Comparison of ENCODE assay signal across 1 cellular context in the genomic region with DNA sequence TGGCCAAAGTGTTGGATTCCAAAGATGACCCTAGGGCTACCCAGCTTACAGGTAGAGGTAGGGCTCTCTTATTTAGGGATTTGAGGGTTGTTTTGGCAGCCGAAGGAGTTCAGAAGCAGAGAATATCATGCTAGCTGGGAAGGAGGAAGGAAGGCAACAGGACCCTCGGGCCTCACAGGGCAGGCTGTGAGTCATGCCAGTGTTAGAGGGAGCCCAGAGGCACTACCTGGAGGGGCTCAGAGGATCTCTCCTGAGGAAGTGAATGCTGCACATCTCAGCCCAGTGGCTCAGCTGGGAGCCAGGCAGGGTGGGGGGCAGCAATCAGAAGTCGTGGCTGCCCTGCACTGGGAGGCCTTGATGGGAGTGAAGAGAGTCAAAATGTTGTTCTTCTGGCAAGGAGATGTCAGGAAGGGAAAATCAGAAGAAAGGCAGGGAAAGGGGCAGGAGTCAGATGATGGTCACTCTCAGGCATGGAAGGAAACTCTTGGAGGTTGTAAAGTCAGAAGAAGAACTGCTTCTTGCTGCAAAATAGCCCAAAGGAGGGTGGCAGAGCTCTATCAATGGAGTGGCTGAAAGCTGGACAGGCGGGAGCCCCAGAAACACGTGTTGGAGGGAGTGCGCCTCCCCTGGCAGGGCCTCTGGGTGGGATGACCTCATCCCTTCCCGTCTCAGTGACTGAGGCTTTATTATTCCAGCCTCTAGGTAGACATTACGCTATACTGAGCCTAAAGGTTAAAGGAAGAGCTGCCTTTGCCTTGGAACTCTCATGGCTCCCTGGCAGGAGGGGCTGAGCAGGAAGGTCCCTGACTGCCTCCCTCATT.
A peak's percentile ranks its signal among the peaks of the same experiment; 100 is the strongest.
TF ChIP-seq lines count a peak whose summit lies in the region.

No MANE protein-coding gene starts in this region.

TF ChIP-seq in H1, 55 proteins besides CTCF, POLR2A, EP300 and RAD21:
- TF ChIP-seq TAF7 (optimal IDR thresholded peaks at IDR 0.05; ENCODE audit: borderline replicate concordance, low read depth, low read length) (no peak), CHD2 (IDR thresholded peaks at IDR 0.05; ENCODE audit: low read length) (no peak), MAX (IDR thresholded peaks at IDR 0.05) (0 out of 2 replicates have a peak, but pooled peaks have one; percentile 27), E2F6 (IDR thresholded peaks at IDR 0.05) (peak; percentile 62; the same call in 1 of the 2 replicates)
